ENCODE assay signal across 38 cellular contexts in the genomic region with DNA sequence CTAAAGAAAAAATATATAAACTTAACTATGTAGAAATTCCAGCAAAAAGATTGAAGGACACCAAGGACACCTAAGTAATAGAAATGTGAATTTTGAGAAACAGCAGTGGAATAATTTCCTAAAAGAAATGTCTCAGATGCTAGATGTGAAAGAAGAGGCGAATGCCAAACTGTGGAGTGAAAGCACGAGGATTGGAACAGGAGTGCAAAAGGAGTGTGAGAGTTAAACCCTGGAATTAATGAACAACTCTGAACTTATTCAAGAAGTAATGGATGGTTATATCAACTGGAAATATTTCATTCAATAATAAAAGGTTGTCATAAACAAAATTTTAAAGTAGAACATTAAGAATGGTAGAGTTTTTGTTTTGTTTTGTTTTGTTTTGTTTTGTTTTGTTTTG.
"Had no signal": no experiment of that assay in that cellular context is flagged by ENCODE, and none has a peak within 500 bp of the region (broad histone marks: within the 10 kb centered on the region; RNA-seq: fewer than 3 reads in every experiment).

No MANE protein-coding gene starts in this region.

- H3K27ac Mint-ChIP-seq: activated CD4-positive, alpha-beta memory T cell treated with anti-CD3 and anti-CD28 coated beads, Interleukin-2, amount 10 ng/mL, durations not matched to agents 7 days and 5 days; activated CD4-positive, alpha-beta T cell treated with anti-CD3 and anti-CD28 coated beads for 36 hours; activated CD4-positive, alpha-beta T cell treated with anti-CD3 and anti-CD28 coated beads, Interleukin-2, amount 10 ng/mL, durations not matched to agents 7 days and 5 days; activated CD8-positive, alpha-beta memory T cell treated with anti-CD3 and anti-CD28 coated beads, Interleukin-2, amount 10 ng/mL, durations not matched to agents 7 days and 5 days; activated CD8-positive, alpha-beta T cell treated with anti-CD3 and anti-CD28 coated beads, Interleukin-2, amount 10 ng/mL, durations not matched to agents 7 days and 5 days; activated naive CD4-positive, alpha-beta T cell treated with anti-CD3 and anti-CD28 coated beads, Interleukin-2, amount 10 ng/mL, durations not matched to agents 7 days and 5 days; activated naive CD4-positive, alpha-beta T cell treated with anti-CD3 and anti-CD28 coated beads, Interleukin-2, amount 50 U/mL, for 24 hours; activated naive CD8-positive, alpha-beta T cell; activated naive CD8-positive, alpha-beta T cell treated with anti-CD3 and anti-CD28 coated beads, Interleukin-2, amount 10 ng/mL, durations not matched to agents 7 days and 5 days; activated naive CD8-positive, alpha-beta T cell treated with anti-CD3 and anti-CD28 coated beads, Interleukin-2, amount 50 U/mL, for 24 hours; activated T-cell treated with anti-CD3 and anti-CD28 coated beads, Interleukin-2, amount 50 U/mL, for 24 hours; activated T-helper 2 cell treated with anti-CD3 and anti-CD28 coated beads, Interferon-gamma antibody, Interleukin-2, Interleukin-4, amounts not matched to agents 10 μg/mL and 5 μg/mL and 100 μg/mL, durations not matched to agents 14 hours and 24 hours and 36 hours; brain; T-helper 1 cell treated with Interleukin-12 subunit alpha and Interleukin-12 subunit beta and Interleukin-4 antibody, amounts not matched to agents 30 μg/mL and 1 μg/mL, for 36 hours; T-helper 2 cell treated with Interferon-gamma antibody and Interleukin-4, amounts not matched to agents 5 μg/mL and 100 μg/mL, for 36 hours had no signal

- H3K4me3 ChIP-seq: ascending aorta, cardiac muscle cell had no signal

- H3K4me1 Mint-ChIP-seq: activated CD4-positive, alpha-beta memory T cell treated with anti-CD3 and anti-CD28 coated beads, Interleukin-2, amount 10 ng/mL, durations not matched to agents 7 days and 5 days; activated CD4-positive, alpha-beta T cell treated with anti-CD3 and anti-CD28 coated beads for 36 hours; activated CD4-positive, alpha-beta T cell treated with anti-CD3 and anti-CD28 coated beads, Interleukin-2, amount 10 ng/mL, durations not matched to agents 7 days and 5 days; activated CD8-positive, alpha-beta memory T cell treated with anti-CD3 and anti-CD28 coated beads, Interleukin-2, amount 10 ng/mL, durations not matched to agents 7 days and 5 days; activated naive CD4-positive, alpha-beta T cell treated with anti-CD3 and anti-CD28 coated beads, Interleukin-2, amount 10 ng/mL, durations not matched to agents 7 days and 5 days; activated naive CD4-positive, alpha-beta T cell treated with anti-CD3 and anti-CD28 coated beads, Interleukin-2, amount 50 U/mL, for 24 hours; activated naive CD8-positive, alpha-beta T cell treated with anti-CD3 and anti-CD28 coated beads, Interleukin-2, amount 10 ng/mL, durations not matched to agents 7 days and 5 days; activated naive CD8-positive, alpha-beta T cell treated with anti-CD3 and anti-CD28 coated beads, Interleukin-2, amount 50 U/mL, for 24 hours; brain; central memory CD8-positive, alpha-beta T cell had no signal

- ATAC-seq: activated CD4-positive, alpha-beta T cell treated with anti-CD3 and anti-CD28 coated beads for 36 hours; activated CD4-positive, CD25-positive, alpha-beta regulatory T cell treated with anti-CD3 and anti-CD28 coated beads, Interleukin-2, amount 50 U/mL, for 24 hours; activated CD8-positive, alpha-beta memory T cell treated with anti-CD3 and anti-CD28 coated beads, Interleukin-2, amount 10 ng/mL, durations not matched to agents 7 days and 5 days; activated CD8-positive, alpha-beta T cell treated with anti-CD3 and anti-CD28 coated beads, Interleukin-2, amount 10 ng/mL, durations not matched to agents 7 days and 5 days; activated naive CD8-positive, alpha-beta T cell treated with anti-CD3 and anti-CD28 coated beads, Interleukin-2, amount 50 U/mL, for 24 hours had no signal

- H3K27me3 Mint-ChIP-seq: activated naive CD4-positive, alpha-beta T cell treated with anti-CD3 and anti-CD28 coated beads, Interleukin-2, amount 50 U/mL, for 24 hours; activated naive CD8-positive, alpha-beta T cell; activated T-cell treated with anti-CD3 and anti-CD28 coated beads, Interleukin-2, amount 50 U/mL, for 24 hours; brain had no signal

- H3K36me3 Mint-ChIP-seq: activated CD8-positive, alpha-beta memory T cell treated with anti-CD3 and anti-CD28 coated beads, Interleukin-2, amount 10 ng/mL, durations not matched to agents 7 days and 5 days; activated naive CD4-positive, alpha-beta T cell treated with anti-CD3 and anti-CD28 coated beads, Interleukin-2, amount 10 ng/mL, durations not matched to agents 7 days and 5 days; brain had no signal

- H3K9me3 ChIP-seq: ascending aorta had no signal

- H3K36me3 ChIP-seq: ascending aorta, cardiac muscle cell had no signal

- FAIRE-seq: bronchial epithelial cell, TTC549 had no signal

- H3K27me3 ChIP-seq: ascending aorta, cardiac muscle cell had no signal

- H3K27ac ChIP-seq: ascending aorta, cardiac muscle cell, VCaP had no signal

- DNase-seq: activated CD4-positive, alpha-beta memory T cell treated with anti-CD3 and anti-CD28 coated beads, Interleukin-2, amount 10 ng/mL, durations not matched to agents 7 days and 5 days; activated CD4-positive, alpha-beta T cell treated with anti-CD3 and anti-CD28 coated beads for 1 hour; activated CD4-positive, alpha-beta T cell treated with anti-CD3 and anti-CD28 coated beads for 36 hours; activated CD4-positive, alpha-beta T cell treated with anti-CD3 and anti-CD28 coated beads for 48 hours; activated CD4-positive, alpha-beta T cell treated with anti-CD3 and anti-CD28 coated beads, Interleukin-2, amount 10 ng/mL, durations not matched to agents 7 days and 5 days; activated CD4-positive, alpha-beta T cell treated with anti-CD3 and anti-CD28 coated beads, Interleukin-2, amount 50 U/mL, for 48 hours; activated CD4-positive, CD25-positive, alpha-beta regulatory T cell; activated CD8-positive, alpha-beta memory T cell treated with anti-CD3 and anti-CD28 coated beads for 24 hours; activated CD8-positive, alpha-beta memory T cell treated with anti-CD3 and anti-CD28 coated beads, Interleukin-2, amount 10 ng/mL, durations not matched to agents 7 days and 5 days; activated CD8-positive, alpha-beta memory T cell treated with anti-CD3 and anti-CD28 coated beads, Interleukin-2, amount 50 U/mL, for 48 hours; activated CD8-positive, alpha-beta T cell treated with anti-CD3 and anti-CD28 coated beads, Interleukin-2, amount 10 ng/mL, durations not matched to agents 7 days and 5 days; activated effector memory CD4-positive, alpha-beta T cell treated with Interleukin-2 at 50 U/mL for 16 hours; activated gamma-delta T cell; activated naive CD4-positive, alpha-beta T cell treated with anti-CD3 and anti-CD28 coated beads, Interleukin-2, amount 10 ng/mL, durations not matched to agents 7 days and 5 days; activated naive CD4-positive, alpha-beta T cell treated with Interleukin-2 at 50 U/mL for 16 hours; activated naive CD8-positive, alpha-beta T cell treated with anti-CD3 and anti-CD28 coated beads, Interleukin-2, amount 10 ng/mL, durations not matched to agents 7 days and 5 days; activated naive CD8-positive, alpha-beta T cell treated with anti-CD3 and anti-CD28 coated beads, Interleukin-2, amount 50 U/mL, for 24 hours; activated T-cell treated with anti-CD3 and anti-CD28 coated beads, Interleukin-2, amount 50 U/mL, for 24 hours; activated T-cell treated with anti-CD3 and anti-CD28 coated beads, Interleukin-2, amount 50 U/mL, for 48 hours; amygdala; anterior cingulate cortex; caudate nucleus; cerebellar nuclear complex; T-helper 2 cell; T-helper 9 cell had no signal

- H3K4me3 Mint-ChIP-seq: activated CD4-positive, alpha-beta memory T cell treated with anti-CD3 and anti-CD28 coated beads, Interleukin-2, amount 10 ng/mL, durations not matched to agents 7 days and 5 days; activated CD4-positive, alpha-beta T cell treated with anti-CD3 and anti-CD28 coated beads for 36 hours; activated CD4-positive, alpha-beta T cell treated with anti-CD3 and anti-CD28 coated beads, Interleukin-2, amount 10 ng/mL, durations not matched to agents 7 days and 5 days; activated CD8-positive, alpha-beta memory T cell treated with anti-CD3 and anti-CD28 coated beads, Interleukin-2, amount 10 ng/mL, durations not matched to agents 7 days and 5 days; activated CD8-positive, alpha-beta T cell treated with anti-CD3 and anti-CD28 coated beads, Interleukin-2, amount 10 ng/mL, durations not matched to agents 7 days and 5 days; activated naive CD4-positive, alpha-beta T cell treated with anti-CD3 and anti-CD28 coated beads, Interleukin-2, amount 10 ng/mL, durations not matched to agents 7 days and 5 days; activated naive CD4-positive, alpha-beta T cell treated with anti-CD3 and anti-CD28 coated beads, Interleukin-2, amount 50 U/mL, for 24 hours; activated naive CD8-positive, alpha-beta T cell; activated naive CD8-positive, alpha-beta T cell treated with anti-CD3 and anti-CD28 coated beads, Interleukin-2, amount 10 ng/mL, durations not matched to agents 7 days and 5 days; activated naive CD8-positive, alpha-beta T cell treated with anti-CD3 and anti-CD28 coated beads, Interleukin-2, amount 50 U/mL, for 24 hours; activated T-cell treated with anti-CD3 and anti-CD28 coated beads, Interleukin-2, amount 50 U/mL, for 24 hours; brain; central memory CD8-positive, alpha-beta T cell; T-helper 1 cell treated with Interleukin-12 subunit alpha and Interleukin-12 subunit beta and Interleukin-4 antibody, amounts not matched to agents 30 μg/mL and 1 μg/mL, for 36 hours; T-helper 2 cell treated with Interferon-gamma antibody and Interleukin-4, amounts not matched to agents 5 μg/mL and 100 μg/mL, for 36 hours had no signal

- H3K9me3 Mint-ChIP-seq: activated CD4-positive, alpha-beta memory T cell treated with anti-CD3 and anti-CD28 coated beads, Interleukin-2, amount 10 ng/mL, durations not matched to agents 7 days and 5 days; activated naive CD4-positive, alpha-beta T cell treated with anti-CD3 and anti-CD28 coated beads, Interleukin-2, amount 10 ng/mL, durations not matched to agents 7 days and 5 days; activated T-helper 2 cell treated with anti-CD3 and anti-CD28 coated beads, Interferon-gamma antibody, Interleukin-2, Interleukin-4, amounts not matched to agents 10 μg/mL and 5 μg/mL and 100 μg/mL, durations not matched to agents 14 hours and 24 hours and 36 hours; T-helper 1 cell treated with Interleukin-12 subunit alpha and Interleukin-12 subunit beta and Interleukin-4 antibody, amounts not matched to agents 30 μg/mL and 1 μg/mL, for 36 hours; T-helper 2 cell treated with Interferon-gamma antibody and Interleukin-4, amounts not matched to agents 5 μg/mL and 100 μg/mL, for 36 hours had no signal
